In genomic region chr20:63861981-63862901, GRCh38 we compare ENCODE assay signal across 2 cellular contexts.
TF ChIP-seq lines count a peak whose summit lies in the region.

No MANE protein-coding gene starts in this region.

TF ChIP-seq in IMR-90, 13 proteins besides CTCF, POLR2A, EP300 and RAD21:
- TF ChIP-seq BHLHE40 (IDR thresholded peaks at IDR 0.05; ENCODE audit: low read depth, low read length): no peak
- no peak for TF ChIP-seq CHD1 (IDR thresholded peaks at IDR 0.05; ENCODE audit: low read depth, low read length)
- no peak for TF ChIP-seq NFE2L2 (IDR thresholded peaks at IDR 0.05; ENCODE audit: low read depth, low read length)
- TF ChIP-seq, protein P1, sequence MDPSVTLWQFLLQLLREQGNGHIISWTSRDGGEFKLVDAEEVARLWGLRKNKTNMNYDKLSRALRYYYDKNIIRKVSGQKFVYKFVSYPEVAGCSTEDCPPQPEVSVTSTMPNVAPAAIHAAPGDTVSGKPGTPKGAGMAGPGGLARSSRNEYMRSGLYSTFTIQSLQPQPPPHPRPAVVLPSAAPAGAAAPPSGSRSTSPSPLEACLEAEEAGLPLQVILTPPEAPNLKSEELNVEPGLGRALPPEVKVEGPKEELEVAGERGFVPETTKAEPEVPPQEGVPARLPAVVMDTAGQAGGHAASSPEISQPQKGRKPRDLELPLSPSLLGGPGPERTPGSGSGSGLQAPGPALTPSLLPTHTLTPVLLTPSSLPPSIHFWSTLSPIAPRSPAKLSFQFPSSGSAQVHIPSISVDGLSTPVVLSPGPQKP (IDR thresholded peaks at IDR 0.05; ENCODE audit: borderline replicate concordance, low read depth, low read length): no peak
- no peak for TF ChIP-seq MAZ (IDR thresholded peaks at IDR 0.05; ENCODE audit: borderline replicate concordance, low read depth, low read length)
- no peak for TF ChIP-seq SMC3 (IDR thresholded peaks at IDR 0.05; ENCODE audit: low read depth, low read length)
- no peak for TF ChIP-seq MXI1 (IDR thresholded peaks at IDR 0.05; ENCODE audit: borderline replicate concordance, low read depth, low read length)
- no peak for TF ChIP-seq MAFK (IDR thresholded peaks at IDR 0.05; ENCODE audit: low read depth, low read length)
- no peak for TF ChIP-seq USF2 (IDR thresholded peaks at IDR 0.05; ENCODE audit: low read depth, low read length)
- no peak for TF ChIP-seq RFX5 (IDR thresholded peaks at IDR 0.05; ENCODE audit: low read depth, low read length)
- no peak for TF ChIP-seq FOS (IDR thresholded peaks at IDR 0.05; ENCODE audit: low read depth, low read length)
- no peak for TF ChIP-seq RCOR1 (IDR thresholded peaks at IDR 0.05; ENCODE audit: insufficient replicate concordance, low read length)
- TF ChIP-seq CEBPB (IDR thresholded peaks at IDR 0.05; ENCODE audit: low read depth, low read length): no peak

TF ChIP-seq in GM12878, 131 proteins besides CTCF, POLR2A, EP300 and RAD21:
- no peak for TF ChIP-seq POU2F2 (IDR thresholded peaks at IDR 0.05; ENCODE audit: borderline replicate concordance, low read depth, low read length)
- TF ChIP-seq, protein P2, sequence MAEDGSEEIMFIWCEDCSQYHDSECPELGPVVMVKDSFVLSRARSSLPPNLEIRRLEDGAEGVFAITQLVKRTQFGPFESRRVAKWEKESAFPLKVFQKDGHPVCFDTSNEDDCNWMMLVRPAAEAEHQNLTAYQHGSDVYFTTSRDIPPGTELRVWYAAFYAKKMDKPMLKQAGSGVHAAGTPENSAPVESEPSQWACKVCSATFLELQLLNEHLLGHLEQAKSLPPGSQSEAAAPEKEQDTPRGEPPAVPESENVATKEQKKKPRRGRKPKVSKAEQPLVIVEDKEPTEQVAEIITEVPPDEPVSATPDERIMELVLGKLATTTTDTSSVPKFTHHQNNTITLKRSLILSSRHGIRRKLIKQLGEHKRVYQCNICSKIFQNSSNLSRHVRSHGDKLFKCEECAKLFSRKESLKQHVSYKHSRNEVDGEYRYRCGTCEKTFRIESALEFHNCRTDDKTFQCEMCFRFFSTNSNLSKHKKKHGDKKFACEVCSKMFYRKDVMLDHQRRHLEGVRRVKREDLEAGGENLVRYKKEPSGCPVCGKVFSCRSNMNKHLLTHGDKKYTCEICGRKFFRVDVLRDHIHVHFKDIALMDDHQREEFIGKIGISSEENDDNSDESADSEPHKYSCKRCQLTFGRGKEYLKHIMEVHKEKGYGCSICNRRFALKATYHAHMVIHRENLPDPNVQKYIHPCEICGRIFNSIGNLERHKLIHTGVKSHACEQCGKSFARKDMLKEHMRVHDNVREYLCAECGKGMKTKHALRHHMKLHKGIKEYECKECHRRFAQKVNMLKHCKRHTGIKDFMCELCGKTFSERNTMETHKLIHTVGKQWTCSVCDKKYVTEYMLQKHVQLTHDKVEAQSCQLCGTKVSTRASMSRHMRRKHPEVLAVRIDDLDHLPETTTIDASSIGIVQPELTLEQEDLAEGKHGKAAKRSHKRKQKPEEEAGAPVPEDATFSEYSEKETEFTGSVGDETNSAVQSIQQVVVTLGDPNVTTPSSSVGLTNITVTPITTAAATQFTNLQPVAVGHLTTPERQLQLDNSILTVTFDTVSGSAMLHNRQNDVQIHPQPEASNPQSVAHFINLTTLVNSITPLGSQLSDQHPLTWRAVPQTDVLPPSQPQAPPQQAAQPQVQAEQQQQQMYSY (CRISPR knock-in tag; IDR thresholded peaks at IDR 0.05): no peak
- TF ChIP-seq GATAD2B (conservative IDR thresholded peaks at IDR 0.05; ENCODE audit: low read depth): 0 out of 2 replicates have a peak, but pooled peaks have one; percentile 33
TF ChIP-seq in GM12878: peak in this region for 1.
